8 cellular contexts compared by ENCODE assay signal in genomic region chr1:33081554-33082305, GRCh38. TPM values are rescaled to one million over a fixed set of nuclear protein-coding genes. Genes with fewer than 3 reads are reported as not detected.
DNase-seq lines count a peak whose midpoint lies in the region; ATAC-seq and TF ChIP-seq lines count a peak whose summit lies in the region.

No MANE protein-coding gene starts in this region.

- H3K4me3 ChIP-seq in lower leg skin (ENCODE audit: low read depth, poor library complexity, severe bottlenecking) (peak overlapping the region; percentile 49), testis (peak overlapping the region; percentile 58 to 64)

- 2 to 8% methylated on average over 30 to 35 of the region's 35 CpGs for WGBS in lower leg skin, 2 donors
- WGBS in testis, 2 donors = 2 to 5% methylated on average over 26 to 34 of the region's 35 CpGs

- H3K36me3 ChIP-seq in testis (ENCODE audit: low read depth, missing control alignments) = no peaks in the 10 kb centered on the region

- TF ChIP-seq CTCF in brain (conservative IDR thresholded peaks at IDR 0.05) (no peak), lower leg skin (IDR thresholded peaks at IDR 0.05) (no peak), testis (IDR thresholded peaks at IDR 0.05) (no peak)

- peaks cover 10% of the 10 kb centered on the region for H3K4me1 ChIP-seq in testis

- H3K36me3 Mint-ChIP-seq in T-helper 2 cell treated with Interferon-gamma antibody and Interleukin-4, amounts not matched to agents 5 μg/mL and 100 μg/mL, for 36 hours (ENCODE audit: low read depth) = no peaks in the 10 kb centered on the region
- no peaks in the 10 kb centered on the region for H3K36me3 Mint-ChIP-seq in brain

- H3K27me3 ChIP-seq in testis = no peaks in the 10 kb centered on the region

- DNase-seq in T-helper 2 cell treated with Interferon-gamma antibody and Interleukin-4, amounts not matched to agents 5 μg/mL and 100 μg/mL, for 36 hours (ENCODE audit: low spot score) = no peak
- DNase-seq in T-helper 2 cell (no peak), lower leg skin (ENCODE audit: low spot score in 2 of 2) (no peak), testis (no peak), NCI-H1105 (lab: John Stamatoyannopoulos, UW) (no peak)
- no peak for DNase-seq in activated CD4-positive, CD25-positive, alpha-beta regulatory T cell treated with anti-CD3 and anti-CD28 coated beads, Interleukin-2, amount 50 U/mL, for 72 hours

- peaks cover 30% of the 10 kb centered on the region for H3K27me3 Mint-ChIP-seq in T-helper 2 cell treated with Interferon-gamma antibody and Interleukin-4, amounts not matched to agents 5 μg/mL and 100 μg/mL, for 36 hours (ENCODE audit: low read depth)
- no peaks in the 10 kb centered on the region for H3K27me3 Mint-ChIP-seq in brain

- H3K9me3 Mint-ChIP-seq in T-helper 2 cell treated with Interferon-gamma antibody and Interleukin-4, amounts not matched to agents 5 μg/mL and 100 μg/mL, for 36 hours = no peaks in the 10 kb centered on the region
- no peaks in the 10 kb centered on the region for H3K9me3 Mint-ChIP-seq in brain

- ATAC-seq in GM18867 (IDR thresholded peaks at IDR 0.05; ENCODE audit: unreplicated experiment) = no peak

- no peak overlapping the region for H3K27ac Mint-ChIP-seq in T-helper 2 cell treated with Interferon-gamma antibody and Interleukin-4, amounts not matched to agents 5 μg/mL and 100 μg/mL, for 36 hours
- peak overlapping the region in 2 of 5 experiments; percentile 38 to 70 for H3K27ac Mint-ChIP-seq in brain

- H3K4me1 Mint-ChIP-seq in T-helper 2 cell treated with Interferon-gamma antibody and Interleukin-4, amounts not matched to agents 5 μg/mL and 100 μg/mL, for 36 hours (ENCODE audit: low read depth) = peaks cover 24% of the 10 kb centered on the region
- peaks cover 39% of the 10 kb centered on the region for H3K4me1 Mint-ChIP-seq in brain

- H3K9me3 ChIP-seq in testis = no peaks in the 10 kb centered on the region

- H3K4me3 Mint-ChIP-seq in T-helper 2 cell treated with Interferon-gamma antibody and Interleukin-4, amounts not matched to agents 5 μg/mL and 100 μg/mL, for 36 hours = peak overlapping the region; percentile 76
- H3K4me3 Mint-ChIP-seq in brain = peak overlapping the region; percentile 85 to 92 (median 89)

- TF ChIP-seq POLR2A in lower leg skin (IDR thresholded peaks at IDR 0.05) = no peak
- no peak for TF ChIP-seq POLR2A in testis (IDR thresholded peaks at IDR 0.05)

- intact Hi-C loops in lower leg skin (cut with DNase I; ENCODE audit: low total_unique reads) = no loop called here
- intact Hi-C loops in testis (cut with DNase I; ENCODE audit: low total_unique reads) = no loop called here

- H3K27ac ChIP-seq in testis = peak overlapping the region in 1 of 2 donors; percentile 3

RNA-seq across cellular contexts. Expression of gene AZIN2, which starts 0.8 kb away (rescaled TPM):
- polyA plus RNA-seq in brain (ENCODE audit: insufficient read depth, low read depth, low replicate concordance) = 24.2 TPM
- total RNA-seq in lower leg skin = 10 to 100 TPM in 1 of 4 donors, 1 to 10 TPM in 3; 2.2 to 13.7 (median 3.5) TPM
- total RNA-seq in testis = 10 to 100 TPM; 38.2 to 68.7 TPM
- polyA plus RNA-seq in testis (ENCODE audit: insufficient read depth, low read depth, low replicate concordance) = 56.9 TPM

RNA-seq across cellular contexts. Expression of gene AK2, which starts 45.0 kb away (rescaled TPM):
- 166 TPM for polyA plus RNA-seq in brain (ENCODE audit: insufficient read depth, low read depth, low replicate concordance)
- total RNA-seq in lower leg skin = 100 to 1,000 TPM in 3 of 4 donors, 10 to 100 TPM in 1; 90.0 to 247 (median 144) TPM
- total RNA-seq in testis = 100 to 1,000 TPM; 181 to 219 TPM
- 144 TPM for polyA plus RNA-seq in testis (ENCODE audit: insufficient read depth, low read depth, low replicate concordance)
